In the genomic region with DNA sequence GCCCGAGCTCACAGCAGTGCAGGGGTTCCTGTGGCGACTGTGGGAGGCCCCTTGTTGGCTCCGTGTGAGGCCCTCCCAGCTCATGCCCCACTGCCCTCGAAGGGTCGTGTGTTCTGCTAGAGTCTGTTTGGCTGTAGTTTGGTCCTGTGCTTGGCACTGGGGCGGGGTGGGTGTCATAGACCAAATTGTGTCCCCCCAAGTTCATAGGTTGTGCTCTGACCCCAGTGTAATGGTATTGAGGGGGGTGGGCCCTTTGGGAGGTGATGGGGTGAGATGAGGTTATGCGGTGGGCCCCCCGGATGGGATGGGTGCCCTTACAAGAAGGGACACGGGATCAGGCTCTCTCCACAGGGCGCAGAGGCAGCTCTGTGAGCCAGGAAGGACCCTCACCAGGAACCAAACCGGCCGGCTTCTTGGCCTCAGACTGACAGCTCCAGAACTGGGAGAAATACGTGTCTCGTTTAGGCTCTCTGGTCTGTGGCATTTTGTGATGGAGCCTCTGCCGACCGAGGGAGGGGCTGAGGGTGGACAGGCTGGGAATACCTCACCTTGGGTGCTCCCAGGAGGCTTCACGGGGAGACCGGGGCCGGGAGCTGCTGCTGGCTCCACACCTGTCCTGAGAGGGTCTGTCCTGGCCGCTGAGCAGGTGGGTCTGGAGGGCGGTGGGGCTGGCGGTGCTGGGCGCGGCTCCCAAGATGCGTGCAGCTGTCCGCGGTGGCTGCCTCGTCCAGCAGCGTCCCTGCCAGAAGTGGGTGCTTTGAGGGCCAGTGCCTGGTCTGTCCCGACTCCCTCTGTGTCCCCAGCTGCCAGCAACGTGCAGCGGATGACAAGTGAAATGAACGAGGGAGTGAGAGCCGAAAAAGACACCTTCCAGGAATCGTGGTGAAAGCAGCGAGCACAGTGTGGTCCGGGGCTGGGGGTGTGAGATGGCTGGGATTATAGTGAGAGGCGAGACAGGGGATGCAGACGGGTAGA, we compare ENCODE assay signal across 1 cellular context.
TF ChIP-seq lines count a peak whose summit lies in the region.

No MANE protein-coding gene starts in this region.

TF ChIP-seq in IMR-90, 13 proteins besides CTCF, POLR2A, EP300 and RAD21:
- TF ChIP-seq, protein P1, sequence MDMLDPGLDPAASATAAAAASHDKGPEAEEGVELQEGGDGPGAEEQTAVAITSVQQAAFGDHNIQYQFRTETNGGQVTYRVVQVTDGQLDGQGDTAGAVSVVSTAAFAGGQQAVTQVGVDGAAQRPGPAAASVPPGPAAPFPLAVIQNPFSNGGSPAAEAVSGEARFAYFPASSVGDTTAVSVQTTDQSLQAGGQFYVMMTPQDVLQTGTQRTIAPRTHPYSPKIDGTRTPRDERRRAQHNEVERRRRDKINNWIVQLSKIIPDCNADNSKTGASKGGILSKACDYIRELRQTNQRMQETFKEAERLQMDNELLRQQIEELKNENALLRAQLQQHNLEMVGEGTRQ (IDR thresholded peaks at IDR 0.05; ENCODE audit: low read depth, low read length): no peak
- no peak for TF ChIP-seq RCOR1 (IDR thresholded peaks at IDR 0.05; ENCODE audit: insufficient replicate concordance, low read length)
- TF ChIP-seq MAZ (IDR thresholded peaks at IDR 0.05; ENCODE audit: borderline replicate concordance, low read depth, low read length): no peak
- no peak for TF ChIP-seq CHD1 (IDR thresholded peaks at IDR 0.05; ENCODE audit: low read depth, low read length)
- no peak for TF ChIP-seq CEBPB (IDR thresholded peaks at IDR 0.05; ENCODE audit: low read depth, low read length)
- no peak for TF ChIP-seq MXI1 (IDR thresholded peaks at IDR 0.05; ENCODE audit: borderline replicate concordance, low read depth, low read length)
- TF ChIP-seq FOS (IDR thresholded peaks at IDR 0.05; ENCODE audit: low read depth, low read length): no peak
- TF ChIP-seq RFX5 (IDR thresholded peaks at IDR 0.05; ENCODE audit: low read depth, low read length): no peak
- TF ChIP-seq, protein P2, sequence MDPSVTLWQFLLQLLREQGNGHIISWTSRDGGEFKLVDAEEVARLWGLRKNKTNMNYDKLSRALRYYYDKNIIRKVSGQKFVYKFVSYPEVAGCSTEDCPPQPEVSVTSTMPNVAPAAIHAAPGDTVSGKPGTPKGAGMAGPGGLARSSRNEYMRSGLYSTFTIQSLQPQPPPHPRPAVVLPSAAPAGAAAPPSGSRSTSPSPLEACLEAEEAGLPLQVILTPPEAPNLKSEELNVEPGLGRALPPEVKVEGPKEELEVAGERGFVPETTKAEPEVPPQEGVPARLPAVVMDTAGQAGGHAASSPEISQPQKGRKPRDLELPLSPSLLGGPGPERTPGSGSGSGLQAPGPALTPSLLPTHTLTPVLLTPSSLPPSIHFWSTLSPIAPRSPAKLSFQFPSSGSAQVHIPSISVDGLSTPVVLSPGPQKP (IDR thresholded peaks at IDR 0.05; ENCODE audit: borderline replicate concordance, low read depth, low read length): no peak
- no peak for TF ChIP-seq NFE2L2 (IDR thresholded peaks at IDR 0.05; ENCODE audit: low read depth, low read length)
- no peak for TF ChIP-seq SMC3 (IDR thresholded peaks at IDR 0.05; ENCODE audit: low read depth, low read length)
